9 cellular contexts compared by ENCODE assay signal in genomic region chr3:32413845-32414526, GRCh38. TPM values are rescaled to one million over a fixed set of nuclear protein-coding genes. Genes with fewer than 3 reads are reported as not detected.
A peak's percentile ranks its signal among the peaks of the same experiment; 100 is the strongest.
DNase-seq lines count a peak whose midpoint lies in the region; ATAC-seq and TF ChIP-seq lines count a peak whose summit lies in the region.
"Had no signal": no experiment of that assay in that cellular context is flagged by ENCODE, and none has a peak within 500 bp of the region (broad histone marks: within the 10 kb centered on the region; RNA-seq: fewer than 3 reads in every experiment).

No MANE protein-coding gene starts in this region.

- H3K4me3 Mint-ChIP-seq in CD8-positive, alpha-beta memory T cell: peak overlapping the region in 6 of 7 donors; percentile 5 to 84 (median 58)
- no peak overlapping the region for H3K4me3 Mint-ChIP-seq in activated naive CD8-positive, alpha-beta T cell

- no peak overlapping the region for H2AFZ ChIP-seq in GM23248

- POLR2A ChIA-PET in CD8-positive, alpha-beta memory T cell (lab: Charles Lee): interaction anchor here (0.6 to 2.7 kb wide), 9 partner anchors 10 to 299 kb away, joined by 3 to 15 read pairs (median 5); no protein-coding TSS in a partner anchor

- no peaks in the 10 kb centered on the region for H3K27me3 ChIP-seq in CD8-positive, alpha-beta memory T cell (ENCODE audit: insufficient read depth, low read length, poor library complexity, severe bottlenecking)
- H3K27me3 ChIP-seq in mesendoderm (ENCODE audit: insufficient read depth, low read length, poor library complexity): no peaks in the 10 kb centered on the region
- no peaks in the 10 kb centered on the region for H3K27me3 ChIP-seq in GM23248 (replicated peaks; ENCODE audit: insufficient read depth)

- no peaks in the 10 kb centered on the region for H4K20me1 ChIP-seq in GM23248 (ENCODE audit: insufficient read depth)

- no peak overlapping the region for H3K4ac ChIP-seq in mesendoderm (ENCODE audit: low read depth, low read length)

- no CpG with 5 or more reads among the region's 10 CpGs for WGBS in mesendoderm (ENCODE audit: extremely low coverage, insufficient coverage, low lambda C conversion rate)
- WGBS in GM23248 (ENCODE audit: low coverage in 1 of 2, low lambda C conversion rate in 2 of 2, missing lambda C conversion rate in 2 of 2), 2 experiments: 73 to 79% methylated on average over 10 of the region's 10 CpGs

- H3K27ac Mint-ChIP-seq in CD8-positive, alpha-beta memory T cell: peak overlapping the region; percentile 94 to 98 (median 96)
- H3K27ac Mint-ChIP-seq in activated naive CD8-positive, alpha-beta T cell: peak overlapping the region; percentile 91

- no peak overlapping the region for H2BK120ac ChIP-seq in mesendoderm (ENCODE audit: low read depth, low read length)

- DNase-seq in CD8-positive, alpha-beta memory T cell: no peak
- DNase-seq in mesendoderm (no peak), GM23248 (no peak), T-helper 9 cell (no peak), GM10266 (ENCODE audit: extremely low spot score) (no peak)
- DNase-seq: midbrain, NCI-H2029 treated with DMSO at 0.1 percent for 48 hours had no signal

- no peaks in the 10 kb centered on the region for H3K27me3 Mint-ChIP-seq in CD8-positive, alpha-beta memory T cell
- H3K27me3 Mint-ChIP-seq in activated naive CD8-positive, alpha-beta T cell: no peaks in the 10 kb centered on the region

- H3K4me3 ChIP-seq in CD8-positive, alpha-beta memory T cell (ENCODE audit: low read length): no peak overlapping the region
- H3K4me3 ChIP-seq in mesendoderm (ENCODE audit: low read length) (no peak overlapping the region), GM23248 (no peak overlapping the region)

- no peak overlapping the region for H4K8ac ChIP-seq in mesendoderm (ENCODE audit: low read depth, low read length)

- H3K27ac ChIP-seq in CD8-positive, alpha-beta memory T cell (ENCODE audit: low read depth, low read length): no peak overlapping the region
- H3K27ac ChIP-seq in mesendoderm (ENCODE audit: low read depth, low read length) (no peak overlapping the region), GM23248 (no peak overlapping the region)

- no peak for TF ChIP-seq CTCF in GM10266 (IDR thresholded peaks at IDR 0.05; ENCODE audit: control insufficient read depth, insufficient read depth, low read depth, missing control alignments)

- H3F3A ChIP-seq in GM23248 (ENCODE audit: insufficient read depth): no peaks in the 10 kb centered on the region

- no peak overlapping the region for H2BK5ac ChIP-seq in mesendoderm (ENCODE audit: low read length)

- peak overlapping the region; percentile 17 for H3K23ac ChIP-seq in mesendoderm (ENCODE audit: low read length)

- H3K79me1 ChIP-seq in mesendoderm (ENCODE audit: low read length): peaks cover 7% of the 10 kb centered on the region

- in situ Hi-C loops in GM23248 (cut with MboI): no loop called here

- H2BK15ac ChIP-seq in mesendoderm (replicated peaks; ENCODE audit: low read depth): no peak overlapping the region

- peaks cover 0 to 8% (median 5%) of the 10 kb centered on the region in 3 donors for H3K36me3 Mint-ChIP-seq in CD8-positive, alpha-beta memory T cell
- peaks cover 3% of the 10 kb centered on the region for H3K36me3 Mint-ChIP-seq in activated naive CD8-positive, alpha-beta T cell

- peaks cover 43 to 93% (median 63%) of the 10 kb centered on the region in 3 donors for H3K4me1 Mint-ChIP-seq in CD8-positive, alpha-beta memory T cell
- peaks cover 70% of the 10 kb centered on the region for H3K4me1 Mint-ChIP-seq in activated naive CD8-positive, alpha-beta T cell (ENCODE audit: low read depth)

- H3K9ac ChIP-seq in mesendoderm (ENCODE audit: low read length): no peak overlapping the region
- no peak overlapping the region for H3K9ac ChIP-seq in GM23248

- no peaks in the 10 kb centered on the region for H3K9me3 ChIP-seq in CD8-positive, alpha-beta memory T cell (ENCODE audit: low read length)
- no peaks in the 10 kb centered on the region for H3K9me3 ChIP-seq in GM23248 (ENCODE audit: low read depth)

- H3K79me2 ChIP-seq in mesendoderm (ENCODE audit: control insufficient read depth, insufficient read depth, low read length) (peaks cover 12% of the 10 kb centered on the region), GM23248 (ENCODE audit: insufficient read depth) (peaks cover 7% of the 10 kb centered on the region; the same call in 1 of the 2 replicates)

- peaks cover 66% of the 10 kb centered on the region for H3K4me1 ChIP-seq in CD8-positive, alpha-beta memory T cell (ENCODE audit: insufficient read depth, low read length)
- peaks cover 7% of the 10 kb centered on the region for H3K4me1 ChIP-seq in mesendoderm (ENCODE audit: control insufficient read depth, low read depth, low read length)
- H3K4me1 ChIP-seq in GM23248 (ENCODE audit: insufficient read depth): no peaks in the 10 kb centered on the region

- H3K9me2 ChIP-seq in GM23248 (ENCODE audit: insufficient read depth): no peaks in the 10 kb centered on the region

- peak overlapping the region; percentile 7 for H3K56ac ChIP-seq in mesendoderm (ENCODE audit: low read length)

- ATAC-seq in HG02610 (IDR thresholded peaks at IDR 0.05; ENCODE audit: unreplicated experiment): peak; percentile 12

- no peak overlapping the region for H2AK5ac ChIP-seq in mesendoderm (ENCODE audit: low read length)

- no peak overlapping the region for H3K4me2 ChIP-seq in mesendoderm (ENCODE audit: low read length)
- no peak overlapping the region for H3K4me2 ChIP-seq in GM23248 (ENCODE audit: unreplicated experiment)

- no peak overlapping the region for H4K5ac ChIP-seq in mesendoderm (ENCODE audit: low read length)

- H3K18ac ChIP-seq in mesendoderm (ENCODE audit: low read length): peak overlapping the region; percentile 33

- H3K36me3 ChIP-seq in CD8-positive, alpha-beta memory T cell (ENCODE audit: insufficient read depth, low read length): no peaks in the 10 kb centered on the region
- no peaks in the 10 kb centered on the region for H3K36me3 ChIP-seq in mesendoderm (ENCODE audit: control insufficient read depth, insufficient read depth, low read length)
- no peaks in the 10 kb centered on the region for H3K36me3 ChIP-seq in GM23248 (ENCODE audit: low read depth)

- CTCF ChIA-PET in CD8-positive, alpha-beta memory T cell (lab: Charles Lee): interaction anchor here (0.8 to 6.4 kb wide), 16 partner anchors 11 to 118 kb away, joined by 3 to 39 read pairs (median 4); partner anchors contain the start of gene CMTM7

- H3K9me3 Mint-ChIP-seq in CD8-positive, alpha-beta memory T cell: no peaks in the 10 kb centered on the region
- H3K9me3 Mint-ChIP-seq in activated naive CD8-positive, alpha-beta T cell (ENCODE audit: low read depth): no peaks in the 10 kb centered on the region

RNA-seq across cellular contexts. Expression of gene CMTM7, which starts 22.3 kb away (rescaled TPM):
- 10 to 100 TPM; 33.5 to 39.4 TPM for total RNA-seq in CD8-positive, alpha-beta memory T cell
- 113 TPM for polyA plus RNA-seq in CD8-positive, alpha-beta memory T cell
- polyA plus RNA-seq in mesendoderm (2013, experiment 1 of 2): 62.8 TPM
- 61.0 TPM for polyA plus RNA-seq in mesendoderm (2013, experiment 2 of 2)
- 6.3 and 7.1 TPM in 2 replicates for total RNA-seq in GM23248 (2014; rRNA removed; shearing (Covaris generic))
- polyA plus RNA-seq in GM23248 (2016; fragmentation: Nextera tagmentation; extraction: Ambion mirVana): 21.5 and 23.0 TPM in 2 replicates
